In the genomic region with DNA sequence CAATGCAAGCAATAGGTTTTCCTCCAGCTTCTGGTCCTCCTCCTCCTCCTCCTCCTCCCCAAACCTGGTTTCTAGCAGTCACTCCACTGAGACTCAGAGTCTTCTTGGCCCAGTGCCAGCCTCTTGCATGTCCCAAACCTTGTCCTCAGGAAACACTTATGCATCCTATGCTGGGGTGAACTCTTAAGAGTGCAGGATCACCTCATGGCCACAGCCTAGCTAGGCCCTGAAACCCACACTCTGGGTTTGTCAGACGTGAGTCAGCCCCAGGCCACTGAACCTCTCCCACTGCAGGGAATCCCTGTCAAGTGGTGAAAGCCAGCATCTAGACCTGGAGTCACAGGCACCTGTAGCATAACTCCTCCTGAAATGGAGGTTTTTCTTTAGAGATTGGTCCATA, we compare ENCODE assay signal across 17 cellular contexts. TPM values are rescaled to one million over a fixed set of nuclear protein-coding genes. Genes with fewer than 3 reads are reported as not detected.
"Had no signal": no experiment of that assay in that cellular context is flagged by ENCODE, and none has a peak within 500 bp of the region (broad histone marks: within the 10 kb centered on the region; RNA-seq: fewer than 3 reads in every experiment).

No MANE protein-coding gene starts in this region.

RNA-seq across cellular contexts. Expression of a gene that starts 42.1 kb away (rescaled TPM):
- total RNA-seq: activated B cell treated with CpG ODN at 0.5 μM for 24 hours; activated CD8-positive, alpha-beta memory T cell treated with anti-CD3 and anti-CD28 coated beads for 36 hours; breast epithelium; endodermal cell; esophagus muscularis mucosa; glomerular endothelial cell; left lung; lower lobe of right lung; mononuclear cell; natural killer cell; occipital lobe; psoas muscle; right atrium auricular region; stomach; thyroid gland; upper lobe of left lung; vagina had no signal
- polyA plus RNA-seq: psoas muscle, stomach had no signal
